ENCODE assay signal across 8 cellular contexts in genomic region chr6:31898200-31899011, GRCh38. TPM values are rescaled to one million over a fixed set of nuclear protein-coding genes. Genes with fewer than 3 reads are reported as not detected.
DNase-seq lines count a peak whose midpoint lies in the region; ATAC-seq and TF ChIP-seq lines count a peak whose summit lies in the region.

No MANE protein-coding gene starts in this region.

- peak overlapping the region; percentile 90 for H3K27ac Mint-ChIP-seq in activated CD4-positive, alpha-beta T cell treated with anti-CD3 and anti-CD28 coated beads, Interleukin-2, amount 10 ng/mL, durations not matched to agents 7 days and 5 days

- in situ Hi-C loops in ACHN (cut with HindIII; ENCODE audit: low pct_ligation_motif_present, low pct_unique_long_range_greater_than_20kb, low sequenced_read_pairs): no loop called here

- H3K36me3 ChIP-seq in uterus: no peaks in the 10 kb centered on the region

- H3K36me3 Mint-ChIP-seq in activated CD4-positive, alpha-beta T cell treated with anti-CD3 and anti-CD28 coated beads, Interleukin-2, amount 10 ng/mL, durations not matched to agents 7 days and 5 days (ENCODE audit: low read depth): peaks cover 14% of the 10 kb centered on the region

- H3K27me3 Mint-ChIP-seq in activated CD4-positive, alpha-beta T cell treated with anti-CD3 and anti-CD28 coated beads, Interleukin-2, amount 10 ng/mL, durations not matched to agents 7 days and 5 days: no peaks in the 10 kb centered on the region

- H3K4me3 Mint-ChIP-seq in activated CD4-positive, alpha-beta T cell treated with anti-CD3 and anti-CD28 coated beads, Interleukin-2, amount 10 ng/mL, durations not matched to agents 7 days and 5 days: peak overlapping the region; percentile 88

- H3K4me3 ChIP-seq in uterus: peak overlapping the region; percentile 63 to 94

- peak in 1 of 4 experiments; percentile 9 for TF ChIP-seq CTCF in uterus (IDR thresholded peaks at IDR 0.05)

- TF ChIP-seq POLR2A in erythroblast (IDR thresholded peaks at IDR 0.05; ENCODE audit: low read length) (no peak), uterus (IDR thresholded peaks at IDR 0.05) (peak in 1 of 2 donors; percentile 36)

- CTCF ChIA-PET in activated CD4-positive, alpha-beta T cell treated with anti-CD3 and anti-CD28 coated beads, Interleukin-2, amount 10 ng/mL, durations not matched to agents 7 days and 5 days (lab: Charles Lee): interaction anchor here (0.5 to 2.9 kb wide), 14 partner anchors 10 to 1334 kb away, joined by 3 to 11 read pairs (median 3); partner anchors contain the start of genes ATAT1, GPANK1 and NEU1

- peak; percentile 20 for ATAC-seq in GM18907 (IDR thresholded peaks at IDR 0.05; ENCODE audit: unreplicated experiment)

- intact Hi-C loops in uterus (cut with DNase I; ENCODE audit: low total_unique reads): no loop called here

- H3K4me1 ChIP-seq in uterus: peaks cover 0 to 13% of the 10 kb centered on the region in 2 donors

- no peaks in the 10 kb centered on the region for H3K9me3 ChIP-seq in uterus

- no peaks in the 10 kb centered on the region for H3K9me3 Mint-ChIP-seq in activated CD4-positive, alpha-beta T cell treated with anti-CD3 and anti-CD28 coated beads, Interleukin-2, amount 10 ng/mL, durations not matched to agents 7 days and 5 days

- peaks cover 43% of the 10 kb centered on the region for H3K4me1 Mint-ChIP-seq in activated CD4-positive, alpha-beta T cell treated with anti-CD3 and anti-CD28 coated beads, Interleukin-2, amount 10 ng/mL, durations not matched to agents 7 days and 5 days

- H3K27ac ChIP-seq in uterus: peak overlapping the region; percentile 84 to 97

- DNase-seq in ACHN (peak; percentile 47), NCI-H2196 (lab: John Stamatoyannopoulos, UW; ENCODE audit: unreplicated experiment) (peak; percentile 54), erythroblast (lab: John Stamatoyannopoulos, UW) (peak; percentile 69 to 79), myocyte (ENCODE audit: low read depth) (peak; percentile 42), uterus (no peak), GM19240 (ENCODE audit: insufficient read length, low spot score) (no peak)
- peak; percentile 46 for DNase-seq in activated CD4-positive, alpha-beta T cell treated with anti-CD3 and anti-CD28 coated beads, Interleukin-2, amount 10 ng/mL, durations not matched to agents 7 days and 5 days

- POLR2A ChIA-PET in activated CD4-positive, alpha-beta T cell treated with anti-CD3 and anti-CD28 coated beads, Interleukin-2, amount 10 ng/mL, durations not matched to agents 7 days and 5 days (lab: Charles Lee): interaction anchor here (1.2 kb wide), 1 partner anchor 54 kb away, joined by 3 read pairs; no protein-coding TSS in a partner anchor

- H3K27me3 ChIP-seq in uterus: no peaks in the 10 kb centered on the region

RNA-seq across cellular contexts. Expression of gene EHMT2, which starts 0.9 kb away (rescaled TPM):
- total RNA-seq in activated CD4-positive, alpha-beta T cell treated with anti-CD3 and anti-CD28 coated beads, Interleukin-2, amount 10 ng/mL, durations not matched to agents 7 days and 5 days: 10 to 100 TPM; 70.4 to 71.6 TPM
- 33.7 and 36.4 TPM in 2 replicates for total RNA-seq in myocyte
- 38.5 TPM for polyA plus RNA-seq in myocyte (2012)
- 10 to 100 TPM; 13.8 to 72.4 (median 66.2) TPM for total RNA-seq in uterus

RNA-seq across cellular contexts. Expression of gene ZBTB12, which starts 3.5 kb away (rescaled TPM):
- total RNA-seq in activated CD4-positive, alpha-beta T cell treated with anti-CD3 and anti-CD28 coated beads, Interleukin-2, amount 10 ng/mL, durations not matched to agents 7 days and 5 days: 1 to 10 TPM; 1.3 to 1.8 TPM
- total RNA-seq in myocyte: 2.7 and 3.3 TPM in 2 replicates
- polyA plus RNA-seq in myocyte (2012): 7.2 TPM
- 10 to 100 TPM in 2 of 4 donors, 1 to 10 TPM in 1, not detected in 1; 2.4 to 15.3 (median 11.0) TPM for total RNA-seq in uterus

RNA-seq across cellular contexts. Expression of gene SLC44A4, which starts 19.6 kb away (rescaled TPM):
- total RNA-seq in activated CD4-positive, alpha-beta T cell treated with anti-CD3 and anti-CD28 coated beads, Interleukin-2, amount 10 ng/mL, durations not matched to agents 7 days and 5 days: under 1 TPM in 1 of 2 experiments, not detected in 1; 0.15 TPM
- total RNA-seq in myocyte (0.11 and 0.16 TPM in 2 replicates), uterus (10 to 100 TPM in 1 of 4 donors, 1 to 10 TPM in 3; 5.0 to 46.1 (median 5.8) TPM)
- 0.04 TPM for polyA plus RNA-seq in myocyte (2012)

RNA-seq across cellular contexts. Expression of gene C2, which starts 29.1 kb away (rescaled TPM):
- total RNA-seq in activated CD4-positive, alpha-beta T cell treated with anti-CD3 and anti-CD28 coated beads, Interleukin-2, amount 10 ng/mL, durations not matched to agents 7 days and 5 days: 1 to 10 TPM in 1 of 2 experiments, under 1 TPM in 1; 0.57 to 1.3 TPM
- total RNA-seq in myocyte (7.0 and 7.5 TPM in 2 replicates), uterus (10 to 100 TPM in 1 of 4 donors, 1 to 10 TPM in 3; 4.1 to 24.8 (median 4.6) TPM)
- 3.1 TPM for polyA plus RNA-seq in myocyte (2012)

RNA-seq across cellular contexts. Expression of gene NEU1, which starts 35.8 kb away (rescaled TPM):
- total RNA-seq in activated CD4-positive, alpha-beta T cell treated with anti-CD3 and anti-CD28 coated beads, Interleukin-2, amount 10 ng/mL, durations not matched to agents 7 days and 5 days: 10 to 100 TPM; 16.7 to 17.0 TPM
- total RNA-seq in myocyte: 128 and 187 TPM in 2 replicates
- polyA plus RNA-seq in myocyte (2012): 65.8 TPM
- total RNA-seq in uterus: 10 to 100 TPM; 20.5 to 28.4 (median 23.4) TPM

Comparison
In these comparisons a context has a peak if more than half of its experiments do, and no peak if none do; other contexts are left out.
1. DNase-seq: peak in ACHN (single experiment), NCI-H2196 (single experiment), activated CD4-positive, alpha-beta T cell treated with anti-CD3 and anti-CD28 coated beads, Interleukin-2, amount 10 ng/mL, durations not matched to agents 7 days and 5 days (single experiment), erythroblast (2 of 2) and myocyte (single experiment); none in uterus (0 of 2) and GM19240 (single experiment).